In the genomic region with DNA sequence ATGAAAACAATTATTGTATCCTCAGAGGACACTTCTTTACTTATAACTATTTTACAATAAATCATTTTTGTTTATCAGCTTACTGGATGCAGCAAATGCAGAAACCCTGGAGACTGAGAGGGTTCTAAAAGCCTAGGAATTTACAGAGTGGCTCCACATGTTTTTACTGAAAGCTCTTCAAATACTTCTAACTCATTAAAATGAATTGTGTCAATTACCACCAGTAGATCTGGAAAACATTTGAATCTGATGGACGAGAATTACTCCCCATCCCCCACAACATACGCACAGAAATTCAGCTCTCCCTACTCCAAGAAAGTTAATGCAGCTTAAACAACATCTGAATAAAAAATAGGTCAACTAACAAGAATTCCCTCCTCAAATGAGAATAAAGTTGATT, we compare ENCODE assay signal across 30 cellular contexts.
"Had no signal": no experiment of that assay in that cellular context is flagged by ENCODE, and none has a peak within 500 bp of the region (broad histone marks: within the 10 kb centered on the region; RNA-seq: fewer than 3 reads in every experiment).

No MANE protein-coding gene starts in this region.

- H3K27ac ChIP-seq: SJCRH30, VCaP had no signal

- H3K36me3 Mint-ChIP-seq: activated CD4-positive, alpha-beta memory T cell treated with anti-CD3 and anti-CD28 coated beads for 36 hours; activated naive CD4-positive, alpha-beta T cell treated with anti-CD3 and anti-CD28 coated beads, Interleukin-2, amount 10 ng/mL, durations not matched to agents 7 days and 5 days; activated naive CD8-positive, alpha-beta T cell; brain had no signal

- DNase-seq: activated B cell treated with CpG ODN at 0.5 μM for 24 hours; activated CD4-positive, alpha-beta memory T cell treated with anti-CD3 and anti-CD28 coated beads for 36 hours; activated CD4-positive, alpha-beta T cell treated with anti-CD3 and anti-CD28 coated beads for 4 hours; activated CD4-positive, alpha-beta T cell treated with anti-CD3 and anti-CD28 coated beads, Interleukin-2, amount 50 U/mL, for 1 hour; activated CD4-positive, CD25-positive, alpha-beta regulatory T cell treated with anti-CD3 and anti-CD28 coated beads, Interleukin-2, amount 50 U/mL, for 72 hours; activated CD8-positive, alpha-beta memory T cell treated with anti-CD3 and anti-CD28 coated beads, Interleukin-2, amount 50 U/mL, for 4 hours; activated effector memory CD4-positive, alpha-beta T cell treated with Interleukin-2 at 50 U/mL for 16 hours; activated naive CD4-positive, alpha-beta T cell treated with anti-CD3 and anti-CD28 coated beads, Interleukin-2, amount 10 ng/mL, durations not matched to agents 7 days and 5 days; activated naive CD8-positive, alpha-beta T cell treated with anti-CD3 and anti-CD28 coated beads, Interleukin-2, amount 50 U/mL, for 24 hours; activated T-cell treated with anti-CD3 and anti-CD28 coated beads, Interleukin-2, amount 50 U/mL, for 48 hours; anterior cingulate cortex; caudate nucleus; cerebellar nuclear complex; NCI-H1105; NCI-H1417 treated with DMSO at 0.1 percent for 48 hours; NCI-H187 treated with DMSO at 0.1 percent for 48 hours; NCI-H2081; NCI-H446; NCI-H510A treated with DMSO at 0.1 percent for 48 hours; SHP77; SJCRH30; SW 1271; T-helper 1 cell; T-helper 2 cell; T-helper 9 cell had no signal

- H3K4me3 Mint-ChIP-seq: activated B cell treated with CpG ODN at 0.5 μM for 24 hours; activated CD4-positive, alpha-beta memory T cell treated with anti-CD3 and anti-CD28 coated beads for 36 hours; activated naive CD4-positive, alpha-beta T cell treated with anti-CD3 and anti-CD28 coated beads, Interleukin-2, amount 10 ng/mL, durations not matched to agents 7 days and 5 days; activated naive CD8-positive, alpha-beta T cell; activated naive CD8-positive, alpha-beta T cell treated with anti-CD3 and anti-CD28 coated beads, Interleukin-2, amount 50 U/mL, for 24 hours had no signal

- H3K4me1 Mint-ChIP-seq: activated B cell treated with CpG ODN at 0.5 μM for 24 hours; activated naive CD4-positive, alpha-beta T cell treated with anti-CD3 and anti-CD28 coated beads, Interleukin-2, amount 10 ng/mL, durations not matched to agents 7 days and 5 days; activated naive CD8-positive, alpha-beta T cell treated with anti-CD3 and anti-CD28 coated beads, Interleukin-2, amount 50 U/mL, for 24 hours had no signal

- H3K36me3 ChIP-seq: SJCRH30 had no signal

- H3K9me3 ChIP-seq: SJCRH30 had no signal

- H3K4me3 ChIP-seq: K562, SJCRH30 had no signal

- H3K9me3 Mint-ChIP-seq: activated B cell treated with CpG ODN at 0.5 μM for 24 hours; activated CD4-positive, alpha-beta memory T cell treated with anti-CD3 and anti-CD28 coated beads for 36 hours; brain had no signal

- H3K4me1 ChIP-seq: SJCRH30 had no signal

- H3K27ac Mint-ChIP-seq: activated B cell treated with CpG ODN at 0.5 μM for 24 hours; activated CD4-positive, alpha-beta memory T cell treated with anti-CD3 and anti-CD28 coated beads for 36 hours; activated naive CD4-positive, alpha-beta T cell treated with anti-CD3 and anti-CD28 coated beads, Interleukin-2, amount 10 ng/mL, durations not matched to agents 7 days and 5 days; activated naive CD8-positive, alpha-beta T cell; activated naive CD8-positive, alpha-beta T cell treated with anti-CD3 and anti-CD28 coated beads, Interleukin-2, amount 50 U/mL, for 24 hours had no signal

- H3K27me3 Mint-ChIP-seq: activated B cell treated with CpG ODN at 0.5 μM for 24 hours; activated CD4-positive, alpha-beta memory T cell treated with anti-CD3 and anti-CD28 coated beads for 36 hours; activated naive CD4-positive, alpha-beta T cell treated with anti-CD3 and anti-CD28 coated beads, Interleukin-2, amount 10 ng/mL, durations not matched to agents 7 days and 5 days; activated naive CD8-positive, alpha-beta T cell; activated naive CD8-positive, alpha-beta T cell treated with anti-CD3 and anti-CD28 coated beads, Interleukin-2, amount 50 U/mL, for 24 hours had no signal

- ATAC-seq: activated naive CD8-positive, alpha-beta T cell treated with anti-CD3 and anti-CD28 coated beads, Interleukin-2, amount 50 U/mL, for 24 hours; K562; Panc1 had no signal

- H3K27me3 ChIP-seq: SJCRH30 had no signal
